In genomic region chr2:32357545-32358482, GRCh38 we compare ENCODE assay signal across 8 cellular contexts. TPM values are rescaled to one million over a fixed set of nuclear protein-coding genes. Genes with fewer than 3 reads are reported as not detected.
DNase-seq lines count a peak whose midpoint lies in the region; ATAC-seq lines count a peak whose summit lies in the region.

No MANE protein-coding gene starts in this region.

- peak overlapping the region; percentile 17 for H2AK5ac ChIP-seq in mesenchymal stem cell (ENCODE audit: low read length, severe bottlenecking)

- peak overlapping the region in 1 of 2 experiments; percentile 66 for H3K23ac ChIP-seq in mesenchymal stem cell (ENCODE audit: low read length in 2 of 2)

- H3K36me3 ChIP-seq in BLaER1 treated with 17β-estradiol and CSF1 and Interleukin-3, amounts not matched to agents 10 nM and 100 nM, result peaks cover 0 to 41% (median 34%) of the 10 kb centered on the region in 11 experiments; a peak in 19 of 22 replicates
- H3K36me3 ChIP-seq in ectodermal cell (ENCODE audit: control insufficient read depth, insufficient read depth, low read length) (no peaks in the 10 kb centered on the region), mesenchymal stem cell (ENCODE audit: control insufficient read depth in 1 of 2, insufficient read depth in 2 of 2, low read depth in 1 of 2, low read length in 2 of 2) (peaks cover 0 to 9% of the 10 kb centered on the region in 2 experiments)

- H4K20me1 ChIP-seq in BLaER1 treated with 17β-estradiol and CSF1 and Interleukin-3, amounts not matched to agents 10 nM and 100 nM, result peaks cover 47 to 55% (median 49%) of the 10 kb centered on the region in 11 experiments

- H3K4ac ChIP-seq in mesenchymal stem cell (ENCODE audit: low read depth in 1 of 2, low read length in 2 of 2), result peak overlapping the region; percentile 64 to 75

- H3K4me2 ChIP-seq in BLaER1 treated with 17β-estradiol and CSF1 and Interleukin-3, amounts not matched to agents 10 nM and 100 nM, result peak overlapping the region; percentile 80 to 98 (median 91)
- peak overlapping the region; percentile 74 for H3K4me2 ChIP-seq in mesenchymal stem cell (ENCODE audit: low read length, poor library complexity, severe bottlenecking)

- H2BK12ac ChIP-seq in mesenchymal stem cell (ENCODE audit: low read length in 2 of 2), result peak overlapping the region in 1 of 2 experiments; percentile 70

- H3K9me3 ChIP-seq in BLaER1 treated with 17β-estradiol and CSF1 and Interleukin-3, amounts not matched to agents 10 nM and 100 nM (replicated peaks in 1 of 11), result peaks cover 0 to 9% (median 0%) of the 10 kb centered on the region in 11 experiments; a peak in 2 of 22 replicates
- no peaks in the 10 kb centered on the region for H3K9me3 ChIP-seq in ectodermal cell (ENCODE audit: control insufficient read depth, low read length)
- no peaks in the 10 kb centered on the region for H3K9me3 ChIP-seq in mesenchymal stem cell (ENCODE audit: control insufficient read depth, low read length)

- H3K79me1 ChIP-seq in mesenchymal stem cell (replicated peaks; ENCODE audit: low read length, poor library complexity, severe bottlenecking), result no peaks in the 10 kb centered on the region

- peak overlapping the region; percentile 91 to 100 (median 99) for H3K4me3 ChIP-seq in BLaER1 treated with 17β-estradiol and CSF1 and Interleukin-3, amounts not matched to agents 10 nM and 100 nM
- H3K4me3 ChIP-seq in ectodermal cell (ENCODE audit: insufficient read depth, low read depth, low read length) (peak overlapping the region; percentile 100), mesenchymal stem cell (ENCODE audit: insufficient read depth in 1 of 2, low read depth in 1 of 2, low read length in 2 of 2) (peak overlapping the region; percentile 96 to 99)

- 3% methylated on average over 48 to 50 of the region's 56 CpGs for WGBS in ectodermal cell, 2 experiments
- WGBS in mesenchymal stem cell, result 4% methylated on average over 35 of the region's 56 CpGs

- H3K9ac ChIP-seq in BLaER1 treated with 17β-estradiol and CSF1 and Interleukin-3, amounts not matched to agents 10 nM and 100 nM, result peak overlapping the region; percentile 93 to 99 (median 98)
- H3K9ac ChIP-seq in mesenchymal stem cell (ENCODE audit: low read length), result peak overlapping the region; percentile 94

- peak overlapping the region; percentile 95 for H2BK15ac ChIP-seq in mesenchymal stem cell (ENCODE audit: low read depth, poor library complexity, severe bottlenecking)

- H3K4me1 ChIP-seq in BLaER1 treated with 17β-estradiol and CSF1 and Interleukin-3, amounts not matched to agents 10 nM and 100 nM, result peaks cover 19 to 51% (median 34%) of the 10 kb centered on the region in 10 experiments
- H3K4me1 ChIP-seq in ectodermal cell (ENCODE audit: control insufficient read depth, insufficient read depth, low read length) (peaks cover 6% of the 10 kb centered on the region), mesenchymal stem cell (ENCODE audit: control insufficient read depth, insufficient read depth, low read depth, low read length) (peaks cover 3% of the 10 kb centered on the region)

- H3K18ac ChIP-seq in mesenchymal stem cell (ENCODE audit: low read depth in 1 of 2, low read length in 2 of 2), result peak overlapping the region; percentile 58 to 100

- peak overlapping the region; percentile 97 for H4K91ac ChIP-seq in mesenchymal stem cell (ENCODE audit: low read length)

- ATAC-seq in GM19395 (IDR thresholded peaks at IDR 0.05; ENCODE audit: unreplicated experiment), result peak; percentile 22

- peak overlapping the region in 1 of 2 experiments; percentile 99 for H3K14ac ChIP-seq in mesenchymal stem cell (ENCODE audit: low read length in 2 of 2)

- no peaks in the 10 kb centered on the region for H3K27me3 ChIP-seq in BLaER1 treated with 17β-estradiol and CSF1 and Interleukin-3, amounts not matched to agents 10 nM and 100 nM
- H3K27me3 ChIP-seq in ectodermal cell (ENCODE audit: control insufficient read depth, insufficient read depth, low read length, poor library complexity, severe bottlenecking), result no peaks in the 10 kb centered on the region
- H3K27me3 ChIP-seq in mesenchymal stem cell (ENCODE audit: control insufficient read depth in 1 of 2, insufficient read depth in 1 of 2, low read length in 2 of 2), result no peaks in the 10 kb centered on the region

- H2AFZ ChIP-seq in mesenchymal stem cell (ENCODE audit: low read depth, low read length), result peak overlapping the region; percentile 83

- DNase-seq in HK-2 (ENCODE audit: unreplicated experiment), result peak; percentile 53
- DNase-seq in activated CD4-positive, alpha-beta T cell treated with anti-CD3 and anti-CD28 coated beads for 24 hours (ENCODE audit: low read depth in 2 of 2), result peak; percentile 9 to 17
- DNase-seq in mesenchymal stem cell, result peak; percentile 61
- DNase-seq in stimulated activated CD8-positive, alpha-beta memory T cell treated with anti-CD3 and anti-CD28 coated beads, Interleukin-4, amount 100 ng/mL, for 1 hour (ENCODE audit: low read depth in 2 of 2, low spot score in 1 of 2), result peak; percentile 3 to 5
- no peak for DNase-seq in NCI-H128 (lab: John Stamatoyannopoulos, UW; ENCODE audit: unreplicated experiment)

- peak overlapping the region; percentile 69 for H2BK120ac ChIP-seq in mesenchymal stem cell (ENCODE audit: low read depth, low read length)

- H2BK5ac ChIP-seq in mesenchymal stem cell (ENCODE audit: low read depth, low read length, poor library complexity, severe bottlenecking), result peak overlapping the region; percentile 39

- H4K8ac ChIP-seq in mesenchymal stem cell (ENCODE audit: low read length), result peak overlapping the region; percentile 81

- H3K27ac ChIP-seq in BLaER1 treated with 17β-estradiol and CSF1 and Interleukin-3, amounts not matched to agents 10 nM and 100 nM, result peak overlapping the region; percentile 90 to 98 (median 95)
- H3K27ac ChIP-seq in ectodermal cell (ENCODE audit: insufficient read depth, low read depth, low read length, poor library complexity, severe bottlenecking), result peak overlapping the region; percentile 91
- H3K27ac ChIP-seq in mesenchymal stem cell (ENCODE audit: low read length, poor library complexity, severe bottlenecking), result peak overlapping the region; percentile 84

RNA-seq across cellular contexts. Expression of gene BIRC6, which starts 1.0 kb away (rescaled TPM):
- polyA plus RNA-seq in ectodermal cell (2013, experiment 1 of 4), result 27.1 TPM
- 29.9 TPM for polyA plus RNA-seq in ectodermal cell (2013, experiment 2 of 4)
- polyA plus RNA-seq in ectodermal cell (2013, experiment 3 of 4), result 22.1 TPM
- polyA plus RNA-seq in ectodermal cell (2013, experiment 4 of 4), result 25.8 TPM
- polyA plus RNA-seq in mesenchymal stem cell (2013, experiment 1 of 2), result 13.8 TPM
- polyA plus RNA-seq in mesenchymal stem cell (2013, experiment 2 of 2), result 14.1 TPM
